In genomic region chr4:139800082-139800481, GRCh38 we compare ENCODE assay signal across 23 cellular contexts.
"Had no signal": no experiment of that assay in that cellular context is flagged by ENCODE, and none has a peak within 500 bp of the region (broad histone marks: within the 10 kb centered on the region; RNA-seq: fewer than 3 reads in every experiment).

No MANE protein-coding gene starts in this region.

- H3K4me1 ChIP-seq: ascending aorta, breast epithelium, gastrocnemius medialis, right lobe of liver had no signal

- H3K4me3 ChIP-seq: ascending aorta, breast epithelium, gastrocnemius medialis, heart right ventricle, lung, neural progenitor cell, right lobe of liver, suprapubic skin, transverse colon had no signal

- ATAC-seq: activated CD4-positive, CD25-positive, alpha-beta regulatory T cell treated with anti-CD3 and anti-CD28 coated beads, Interleukin-2, amount 50 U/mL, for 24 hours; activated CD8-positive, alpha-beta T cell treated with anti-CD3 and anti-CD28 coated beads, Interleukin-2, amount 10 ng/mL, durations not matched to agents 7 days and 5 days; activated T-cell treated with anti-CD3 and anti-CD28 coated beads, Interleukin-2, amount 50 U/mL, for 4 hours; esophagus mucosa; gastrocnemius medialis; heart right ventricle; left cardiac atrium; right lobe of liver; stimulated activated naive CD8-positive, alpha-beta T cell treated with anti-CD3 and anti-CD28 coated beads, Interleukin-15, amount 100 ng/mL, for 72 hours had no signal

- H2AFZ ChIP-seq: neural progenitor cell had no signal

- H3K9me3 ChIP-seq: ascending aorta, breast epithelium, gastrocnemius medialis, heart right ventricle, right lobe of liver, suprapubic skin, transverse colon had no signal

- H3K27me3 ChIP-seq: ascending aorta, breast epithelium, gastrocnemius medialis, heart right ventricle, neural progenitor cell, right lobe of liver, suprapubic skin, transverse colon had no signal

- FAIRE-seq: small intestine had no signal

- H3K9ac ChIP-seq: neural progenitor cell had no signal

- H3K4me2 ChIP-seq: neural progenitor cell had no signal

- H3K27ac ChIP-seq: ascending aorta, breast epithelium, gastrocnemius medialis, heart right ventricle, neural progenitor cell, right lobe of liver, suprapubic skin, transverse colon had no signal

- H3K36me3 ChIP-seq: ascending aorta, breast epithelium, gastrocnemius medialis, heart right ventricle, neural progenitor cell, right lobe of liver, suprapubic skin, transverse colon had no signal

- DNase-seq: activated CD4-positive, alpha-beta T cell treated with anti-CD3 and anti-CD28 coated beads, Interleukin-2, amount 10 ng/mL, durations not matched to agents 7 days and 5 days; activated CD8-positive, alpha-beta T cell treated with anti-CD3 and anti-CD28 coated beads, Interleukin-2, amount 10 ng/mL, durations not matched to agents 7 days and 5 days; activated naive CD4-positive, alpha-beta T cell treated with anti-CD3 and anti-CD28 coated beads, Interleukin-2, amount 10 ng/mL, durations not matched to agents 7 days and 5 days; activated T-cell treated with anti-CD3 and anti-CD28 coated beads, Interleukin-2, amount 50 U/mL, for 4 hours; cortex of kidney; gastrocnemius medialis; heart right ventricle; immature natural killer cell; left cardiac atrium; right lobe of liver; small intestine; stimulated activated CD4-positive, alpha-beta T cell treated with anti-CD3 and anti-CD28 coated beads, Interleukin-15, amount 100 ng/mL, for 24 hours; stimulated activated CD4-positive, alpha-beta T cell treated with anti-CD3 and anti-CD28 coated beads, Interleukin-2, amount 100 ng/mL, for 48 hours; stimulated activated naive CD8-positive, alpha-beta T cell treated with anti-CD3 and anti-CD28 coated beads, Interleukin-15, amount 100 ng/mL, for 72 hours; T1000; transverse colon had no signal
